In the genomic region with DNA sequence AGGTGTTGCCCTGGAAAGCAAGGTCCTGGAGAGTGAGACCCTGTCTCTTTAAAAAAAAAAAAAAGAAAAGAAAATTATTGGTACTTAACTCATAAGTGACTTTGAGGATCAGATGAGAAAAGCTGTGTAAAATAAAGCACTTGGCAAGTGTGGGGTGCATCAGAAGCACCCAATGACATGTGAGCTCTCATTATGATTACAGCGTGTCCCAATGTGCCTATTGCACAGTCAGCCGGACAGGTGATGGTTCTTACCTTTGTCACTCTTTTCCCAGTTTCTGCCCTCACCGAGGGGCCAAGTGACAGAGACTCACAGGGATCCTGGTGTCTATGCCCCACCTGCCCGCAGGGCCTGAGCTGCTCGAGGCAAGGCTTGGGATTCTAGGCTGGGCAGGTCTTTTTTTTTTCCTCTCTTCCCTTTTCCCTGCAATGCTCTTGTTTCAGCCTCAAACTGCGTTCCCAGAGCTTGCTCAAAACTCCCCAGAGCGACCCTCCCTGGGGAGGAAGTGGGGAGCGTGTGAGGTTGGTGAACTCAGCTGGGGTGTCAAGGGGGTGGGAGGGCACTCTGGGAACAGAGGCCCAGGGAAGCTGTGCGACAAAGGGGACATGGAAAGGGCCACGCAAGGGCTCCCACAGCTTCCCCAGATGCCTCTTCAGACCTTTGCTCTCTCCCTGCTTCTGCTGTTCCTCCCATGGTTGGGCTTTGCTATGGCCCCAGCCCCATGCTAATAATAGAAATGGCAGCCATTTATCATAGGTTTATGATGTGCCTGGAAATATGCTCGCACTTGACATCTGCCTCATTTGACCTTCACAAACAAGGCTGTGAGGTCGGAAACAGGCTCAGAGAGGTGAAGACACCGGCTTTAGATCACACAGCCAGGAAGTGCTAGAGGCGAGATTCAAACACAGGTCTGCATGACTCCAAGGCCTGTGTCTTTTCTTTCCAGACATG, we compare ENCODE assay signal across 13 cellular contexts. TPM values are rescaled to one million over a fixed set of nuclear protein-coding genes. Genes with fewer than 3 reads are reported as not detected.
DNase-seq lines count a peak whose midpoint lies in the region; ATAC-seq and TF ChIP-seq lines count a peak whose summit lies in the region.
"Had no signal": no experiment of that assay in that cellular context is flagged by ENCODE, and none has a peak within 500 bp of the region (broad histone marks: within the 10 kb centered on the region; RNA-seq: fewer than 3 reads in every experiment).

No MANE protein-coding gene starts in this region.

- peaks cover 28 to 74% of the 10 kb centered on the region in 2 donors for H3K4me1 ChIP-seq in ascending aorta
- peaks cover 0 to 100% (median 72%) of the 10 kb centered on the region in 3 donors for H3K4me1 ChIP-seq in gastroesophageal sphincter
- peaks cover 33 to 38% of the 10 kb centered on the region in 2 donors for H3K4me1 ChIP-seq in neuronal stem cell (ENCODE audit: control insufficient read depth in 2 of 2, insufficient read depth in 1 of 2, low read depth in 1 of 2, low read length in 2 of 2)
- no peaks in the 10 kb centered on the region for H3K4me1 ChIP-seq in urinary bladder (ENCODE audit: insufficient read depth)

- peak overlapping the region; percentile 13 for H3K18ac ChIP-seq in neuronal stem cell (ENCODE audit: low read length)

- no peak overlapping the region for H2BK120ac ChIP-seq in neuronal stem cell (ENCODE audit: low read depth, low read length)

- TF ChIP-seq CTCF in ascending aorta (IDR thresholded peaks at IDR 0.05) (no peak), gastroesophageal sphincter (IDR thresholded peaks at IDR 0.05) (peak in 1 of 4 experiments; percentile 6)

- no peak overlapping the region for H4K91ac ChIP-seq in neuronal stem cell (ENCODE audit: low read depth, low read length, poor library complexity)

- H3K79me1 ChIP-seq in neuronal stem cell (ENCODE audit: low read depth, low read length), result no peaks in the 10 kb centered on the region

- ATAC-seq in gastroesophageal sphincter (peak; percentile 7), HG03342 (IDR thresholded peaks at IDR 0.05; ENCODE audit: unreplicated experiment) (no peak), HG03521 (IDR thresholded peaks at IDR 0.05; ENCODE audit: unreplicated experiment) (no peak)
- ATAC-seq: HCT116 had no signal

- H3K9me3 ChIP-seq in ascending aorta, result no peaks in the 10 kb centered on the region
- no peaks in the 10 kb centered on the region for H3K9me3 ChIP-seq in gastroesophageal sphincter
- no peaks in the 10 kb centered on the region for H3K9me3 ChIP-seq in neuronal stem cell (replicated peaks in 1 of 2; ENCODE audit: control insufficient read depth in 2 of 2, insufficient read depth in 1 of 2, low read depth in 1 of 2, low read length in 2 of 2)

- no peak overlapping the region for H3K9ac ChIP-seq in neuronal stem cell (ENCODE audit: low read depth, low read length, poor library complexity)

- peaks cover 92% of the 10 kb centered on the region in 2 donors for H3K36me3 ChIP-seq in ascending aorta
- H3K36me3 ChIP-seq in gastroesophageal sphincter, result peaks cover 0 to 100% of the 10 kb centered on the region in 2 donors
- no peaks in the 10 kb centered on the region for H3K36me3 ChIP-seq in neuronal stem cell (replicated peaks in 1 of 2; ENCODE audit: control insufficient read depth in 2 of 2, insufficient read depth in 2 of 2, low read length in 2 of 2)
- peaks cover 1% of the 10 kb centered on the region for H3K36me3 ChIP-seq in urinary bladder (ENCODE audit: insufficient read depth)

- H3K27ac ChIP-seq in ascending aorta (peak overlapping the region; percentile 88 to 90), gastroesophageal sphincter (peak overlapping the region; percentile 93 to 100 (median 95)), neuronal stem cell (replicated peaks; ENCODE audit: low read length) (no peak overlapping the region), urinary bladder (ENCODE audit: low read depth) (peak overlapping the region; percentile 30)

- no peak overlapping the region for H3K4ac ChIP-seq in neuronal stem cell (ENCODE audit: low read length)

- H2BK15ac ChIP-seq in neuronal stem cell (ENCODE audit: low read length), result no peak overlapping the region

- H3K4me3 ChIP-seq in ascending aorta (peak overlapping the region; percentile 34 to 87), gastroesophageal sphincter (peak overlapping the region in 1 of 2 donors; percentile 74), neuronal stem cell (ENCODE audit: low read length in 2 of 2) (no peak overlapping the region), urinary bladder (ENCODE audit: low read depth, low read length) (no peak overlapping the region)

- no peak overlapping the region for H3K14ac ChIP-seq in neuronal stem cell (ENCODE audit: low read length)

- no peak overlapping the region for H3K4me2 ChIP-seq in neuronal stem cell (ENCODE audit: insufficient read depth, low read length, poor library complexity, severe bottlenecking)

- intact Hi-C loops in ascending aorta (cut with DNase I), result loop anchor here (10.0 kb wide), 1 partner anchor 945 kb away; no protein-coding TSS in a partner anchor

- whole genome bisulfite sequencing in gastroesophageal sphincter (ENCODE audit: low coverage in 1 of 2), 2 donors, result 25 to 28% methylated on average over 5 to 13 of the region's 14 CpGs
- no CpG with 5 or more reads among the region's 14 CpGs for WGBS in neuronal stem cell (ENCODE audit: extremely low coverage in 2 of 2, insufficient read length in 2 of 2, insufficient replicate concordance in 1 of 2), 2 donors
- WGBS in urinary bladder, result 33% methylated on average over 14 of the region's 14 CpGs

- peak; percentile 6 to 10 for TF ChIP-seq POLR2A in gastroesophageal sphincter (IDR thresholded peaks at IDR 0.05)

- H3K27me3 ChIP-seq in ascending aorta, result no peaks in the 10 kb centered on the region
- no peaks in the 10 kb centered on the region for H3K27me3 ChIP-seq in gastroesophageal sphincter
- no peaks in the 10 kb centered on the region for H3K27me3 ChIP-seq in neuronal stem cell (ENCODE audit: control insufficient read depth in 3 of 3, insufficient read depth in 3 of 3, low read depth in 1 of 3, low read length in 3 of 3)

- no peak for TF ChIP-seq EP300 in gastroesophageal sphincter (IDR thresholded peaks at IDR 0.05)

- no peak overlapping the region for H2BK12ac ChIP-seq in neuronal stem cell (ENCODE audit: low read length)

- peak overlapping the region; percentile 50 for H2AFZ ChIP-seq in neuronal stem cell (ENCODE audit: low read length)

- H2AK5ac ChIP-seq in neuronal stem cell (ENCODE audit: low read depth, low read length), result no peak overlapping the region

- H4K8ac ChIP-seq in neuronal stem cell (ENCODE audit: low read depth, low read length), result no peak overlapping the region

- no peak for DNase-seq in ascending aorta (ENCODE audit: low spot score in 2 of 2)
- no peak for DNase-seq in neuronal stem cell (ENCODE audit: low spot score)
- no peak for DNase-seq in islet precursor cell
- DNase-seq: activated CD4-positive, CD25-positive, alpha-beta regulatory T cell; MV-4-11; NCI-H526 treated with DMSO at 0.1 percent for 48 hours; SIG-M5 had no signal

- H3K23ac ChIP-seq in neuronal stem cell (ENCODE audit: low read depth, low read length, poor library complexity), result no peak overlapping the region

- H2BK5ac ChIP-seq in neuronal stem cell (ENCODE audit: low read length), result no peak overlapping the region

RNA-seq across cellular contexts. Expression of gene IL17B, which starts 40.7 kb away (rescaled TPM):
- 46.8 TPM for total RNA-seq in ascending aorta
- total RNA-seq in gastroesophageal sphincter, result 1 to 10 TPM; 2.3 to 7.2 (median 4.0) TPM
- polyA plus RNA-seq in neuronal stem cell (2013, experiment 1 of 2), result not detected
- not detected for polyA plus RNA-seq in neuronal stem cell (2013, experiment 2 of 2)
- 8.9 TPM for total RNA-seq in urinary bladder
- polyA plus RNA-seq in urinary bladder, result 3.7 TPM
- total RNA-seq: glomerular endothelial cell had no signal

Comparison
In these comparisons a context has a peak if more than half of its experiments do, and no peak if none do; other contexts are left out.
1. H3K4me3 ChIP-seq: peak in ascending aorta (2 of 2); none in neuronal stem cell (0 of 2) and urinary bladder (single experiment).